In genomic region chr15:33810083-33810595, GRCh38 we compare ENCODE assay signal across 27 cellular contexts.
"Had no signal": no experiment of that assay in that cellular context is flagged by ENCODE, and none has a peak within 500 bp of the region (broad histone marks: within the 10 kb centered on the region; RNA-seq: fewer than 3 reads in every experiment).

No MANE protein-coding gene starts in this region.

- H3K4me3 ChIP-seq: colonic mucosa, heart right ventricle, pancreas, prostate gland, smooth muscle cell, vagina had no signal

- ATAC-seq: activated CD8-positive, alpha-beta memory T cell treated with anti-CD3 and anti-CD28 coated beads, Interleukin-2, amount 10 ng/mL, durations not matched to agents 7 days and 5 days; activated CD8-positive, alpha-beta T cell treated with anti-CD3 and anti-CD28 coated beads, Interleukin-2, amount 10 ng/mL, durations not matched to agents 7 days and 5 days; activated naive CD4-positive, alpha-beta T cell treated with anti-CD3 and anti-CD28 coated beads, Interleukin-2, amount 50 U/mL, for 72 hours; heart right ventricle; left colon; naive thymus-derived CD4-positive, alpha-beta T cell; pancreas; stimulated activated memory B cell treated with anti-CD40 and anti-IgM and Interleukin-4, amounts not matched to agents 10 μg/mL and 1 μg/mL and 100 μg/mL, for 72 hours; stimulated activated naive CD8-positive, alpha-beta T cell treated with anti-CD3 and anti-CD28 coated beads, Interleukin-15, amount 100 ng/mL, for 72 hours; T-helper 17 cell had no signal

- H3K4me3 Mint-ChIP-seq: activated CD8-positive, alpha-beta memory T cell treated with anti-CD3 and anti-CD28 coated beads, Interleukin-2, amount 10 ng/mL, durations not matched to agents 7 days and 5 days; activated CD8-positive, alpha-beta T cell treated with anti-CD3 and anti-CD28 coated beads, Interleukin-2, amount 10 ng/mL, durations not matched to agents 7 days and 5 days; naive thymus-derived CD4-positive, alpha-beta T cell; stimulated activated memory B cell treated with anti-CD40 and anti-IgM and Interleukin-4, amounts not matched to agents 10 μg/mL and 1 μg/mL and 100 μg/mL, for 72 hours; stimulated activated naive CD8-positive, alpha-beta T cell treated with anti-CD3 and anti-CD28 coated beads, Interleukin-15, amount 100 ng/mL, for 72 hours; T-helper 17 cell; type B pancreatic cell had no signal

- H3K36me3 ChIP-seq: colonic mucosa, heart right ventricle, pancreas, prostate gland, vagina had no signal

- H3K4me1 ChIP-seq: colonic mucosa, heart right ventricle, pancreas, prostate gland, vagina had no signal

- H3K36me3 Mint-ChIP-seq: activated CD8-positive, alpha-beta memory T cell treated with anti-CD3 and anti-CD28 coated beads, Interleukin-2, amount 10 ng/mL, durations not matched to agents 7 days and 5 days; activated naive CD4-positive, alpha-beta T cell treated with anti-CD3 and anti-CD28 coated beads, Interleukin-2, amount 50 U/mL, for 72 hours; naive thymus-derived CD4-positive, alpha-beta T cell; stimulated activated memory B cell treated with anti-CD40 and anti-IgM and Interleukin-4, amounts not matched to agents 10 μg/mL and 1 μg/mL and 100 μg/mL, for 72 hours; type B pancreatic cell had no signal

- H3K27ac ChIP-seq: colonic mucosa, heart right ventricle, pancreas, prostate gland, vagina had no signal

- H3K27me3 ChIP-seq: colonic mucosa, pancreas, vagina had no signal

- H3K4me1 Mint-ChIP-seq: activated CD8-positive, alpha-beta memory T cell treated with anti-CD3 and anti-CD28 coated beads, Interleukin-2, amount 10 ng/mL, durations not matched to agents 7 days and 5 days; naive thymus-derived CD4-positive, alpha-beta T cell; stimulated activated memory B cell treated with anti-CD40 and anti-IgM and Interleukin-4, amounts not matched to agents 10 μg/mL and 1 μg/mL and 100 μg/mL, for 72 hours; stimulated activated naive CD8-positive, alpha-beta T cell treated with anti-CD3 and anti-CD28 coated beads, Interleukin-15, amount 100 ng/mL, for 72 hours; T-helper 17 cell had no signal

- DNase-seq: activated CD4-positive, alpha-beta T cell treated with anti-CD3 and anti-CD28 coated beads, Interleukin-2, amount 50 U/mL, for 1 hour; activated CD8-positive, alpha-beta memory T cell treated with anti-CD3 and anti-CD28 coated beads, Interleukin-2, amount 10 ng/mL, durations not matched to agents 7 days and 5 days; activated CD8-positive, alpha-beta T cell treated with anti-CD3 and anti-CD28 coated beads, Interleukin-2, amount 10 ng/mL, durations not matched to agents 7 days and 5 days; activated T-cell treated with anti-CD3 and anti-CD28 coated beads, Interleukin-2, amount 50 U/mL, for 48 hours; colonic mucosa; effector CD8-positive, alpha-beta T cell; foreskin fibroblast; heart right ventricle; left colon; midbrain; naive thymus-derived CD4-positive, alpha-beta T cell; nucleus accumbens; pancreas; stimulated activated CD4-positive, alpha-beta T cell treated with anti-CD3 and anti-CD28 coated beads, Interleukin-1b, Interleukin-23, amount 100 ng/mL, for 48 hours; stimulated activated CD4-positive, alpha-beta T cell treated with anti-CD3 and anti-CD28 coated beads, Interleukin-4, amount 100 ng/mL, for 4 hours; stimulated activated CD8-positive, alpha-beta memory T cell treated with anti-CD3 and anti-CD28 coated beads, Interleukin-4, amount 100 ng/mL, for 48 hours; stimulated activated naive CD8-positive, alpha-beta T cell treated with anti-CD3 and anti-CD28 coated beads, Interleukin-15, amount 100 ng/mL, for 72 hours; substantia nigra; T-helper 17 cell; T1000 had no signal

- H3K9me3 ChIP-seq: colonic mucosa, heart right ventricle, pancreas, prostate gland, vagina had no signal

- H3K27me3 Mint-ChIP-seq: type B pancreatic cell had no signal

- H3K4me2 ChIP-seq: smooth muscle cell had no signal

- H3K27ac Mint-ChIP-seq: activated CD8-positive, alpha-beta memory T cell treated with anti-CD3 and anti-CD28 coated beads, Interleukin-2, amount 10 ng/mL, durations not matched to agents 7 days and 5 days; activated CD8-positive, alpha-beta T cell treated with anti-CD3 and anti-CD28 coated beads, Interleukin-2, amount 10 ng/mL, durations not matched to agents 7 days and 5 days; activated naive CD4-positive, alpha-beta T cell treated with anti-CD3 and anti-CD28 coated beads, Interleukin-2, amount 50 U/mL, for 72 hours; activated T-helper 2 cell treated with anti-CD3 and anti-CD28 coated beads, Interferon-gamma antibody, Interleukin-2, Interleukin-4, amounts not matched to agents 10 μg/mL and 5 μg/mL and 100 μg/mL, durations not matched to agents 14 hours and 24 hours and 36 hours; naive thymus-derived CD4-positive, alpha-beta T cell; stimulated activated memory B cell treated with anti-CD40 and anti-IgM and Interleukin-4, amounts not matched to agents 10 μg/mL and 1 μg/mL and 100 μg/mL, for 72 hours; stimulated activated naive CD8-positive, alpha-beta T cell treated with anti-CD3 and anti-CD28 coated beads, Interleukin-15, amount 100 ng/mL, for 72 hours; T-helper 17 cell; type B pancreatic cell had no signal

- H3K9me3 Mint-ChIP-seq: activated naive CD4-positive, alpha-beta T cell treated with anti-CD3 and anti-CD28 coated beads, Interleukin-2, amount 50 U/mL, for 72 hours; activated T-helper 2 cell treated with anti-CD3 and anti-CD28 coated beads, Interferon-gamma antibody, Interleukin-2, Interleukin-4, amounts not matched to agents 10 μg/mL and 5 μg/mL and 100 μg/mL, durations not matched to agents 14 hours and 24 hours and 36 hours; stimulated activated memory B cell treated with anti-CD40 and anti-IgM and Interleukin-4, amounts not matched to agents 10 μg/mL and 1 μg/mL and 100 μg/mL, for 72 hours; stimulated activated naive CD8-positive, alpha-beta T cell treated with anti-CD3 and anti-CD28 coated beads, Interleukin-15, amount 100 ng/mL, for 72 hours; type B pancreatic cell had no signal
